8 cellular contexts compared by ENCODE assay signal in the genomic region with DNA sequence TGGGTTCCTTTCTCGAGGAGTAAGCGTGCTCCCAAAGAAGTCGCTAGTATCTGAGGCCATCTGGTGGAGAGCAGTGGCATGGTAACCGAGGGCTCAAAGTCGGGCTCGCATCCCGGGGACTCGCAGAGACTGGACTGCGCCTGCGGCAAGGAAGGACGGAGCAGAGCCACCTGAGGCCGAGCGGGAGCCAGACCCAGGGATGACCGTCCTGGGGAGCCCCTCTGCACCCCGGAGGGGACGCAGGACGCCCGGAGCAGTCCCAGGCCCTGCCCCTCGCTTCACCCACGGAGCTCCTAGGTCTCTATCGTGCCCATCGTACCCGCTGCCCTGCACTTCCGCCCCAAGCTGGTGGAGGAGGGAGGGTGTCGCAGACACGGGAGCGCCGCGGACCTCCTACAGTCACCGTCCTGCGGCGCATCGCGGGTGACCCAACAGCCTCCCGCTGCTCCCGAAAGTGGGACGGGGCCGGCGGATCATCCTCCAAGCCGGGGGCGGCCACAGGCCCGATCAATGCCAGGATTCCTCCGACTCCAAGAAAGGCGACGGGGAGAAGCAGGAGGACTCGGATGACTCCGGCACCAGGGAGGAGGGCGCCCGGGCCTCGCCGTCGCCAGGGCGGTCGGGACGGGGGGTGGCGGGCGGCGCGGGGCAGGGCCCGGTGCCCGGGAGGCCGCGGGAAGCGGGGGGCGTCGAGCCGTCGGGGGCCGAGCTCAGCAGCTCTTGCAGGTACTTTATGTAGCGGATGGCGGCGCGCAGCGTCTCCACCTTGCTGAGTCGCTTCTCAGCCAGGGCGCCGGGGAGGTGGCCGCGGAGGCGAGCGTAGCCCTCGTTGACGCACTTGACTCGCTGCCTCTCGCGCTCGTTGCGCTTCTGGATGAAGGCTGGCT. TPM values are rescaled to one million over a fixed set of nuclear protein-coding genes. Genes with fewer than 3 reads are reported as not detected.
DNase-seq lines count a peak whose midpoint lies in the region; ATAC-seq, FAIRE-seq and TF ChIP-seq lines count a peak whose summit lies in the region.

No MANE protein-coding gene starts in this region.

- no peaks in the 10 kb centered on the region for H3K36me3 Mint-ChIP-seq in neural progenitor cell

- H3K36me3 ChIP-seq in DND-41 (ENCODE audit: insufficient read depth, low read length) = no peaks in the 10 kb centered on the region
- H3K36me3 ChIP-seq in neural progenitor cell = no peaks in the 10 kb centered on the region
- H3K36me3 ChIP-seq in stomach = no peaks in the 10 kb centered on the region

- H2AFZ ChIP-seq in DND-41 (ENCODE audit: low read depth, low read length) (peak overlapping the region; percentile 72), neural progenitor cell (replicated peaks) (peak overlapping the region; percentile 98)

- ATAC-seq in DND-41 (ENCODE audit: insufficient read depth, low read depth) (peak; percentile 91), foreskin keratinocyte (peak; percentile 94)

- H3K27ac Mint-ChIP-seq in neural progenitor cell = peak overlapping the region; percentile 72

- H3K9me3 Mint-ChIP-seq in neural progenitor cell = no peaks in the 10 kb centered on the region

- H3K4me2 ChIP-seq in DND-41 (ENCODE audit: insufficient read depth, low read length) (peak overlapping the region; percentile 76), neural progenitor cell (peak overlapping the region; percentile 89)

- no peaks in the 10 kb centered on the region for H3K79me2 ChIP-seq in DND-41 (ENCODE audit: insufficient read depth, low read length)
- H3K79me2 ChIP-seq in neural progenitor cell (ENCODE audit: low read depth) = no peaks in the 10 kb centered on the region

- H3K4me1 Mint-ChIP-seq in neural progenitor cell = peaks cover 45% of the 10 kb centered on the region

- H3K4me1 ChIP-seq in DND-41 (ENCODE audit: insufficient read depth, low read length) = peaks cover 14% of the 10 kb centered on the region
- H3K4me1 ChIP-seq in foreskin keratinocyte = no peaks in the 10 kb centered on the region
- peaks cover 11% of the 10 kb centered on the region for H3K4me1 ChIP-seq in neural progenitor cell
- peaks cover 11 to 23% (median 16%) of the 10 kb centered on the region in 4 donors for H3K4me1 ChIP-seq in stomach

- H3K4me3 Mint-ChIP-seq in neural progenitor cell = peak overlapping the region; percentile 89

- H4K20me1 ChIP-seq in DND-41 (ENCODE audit: insufficient read depth, low read length) = no peaks in the 10 kb centered on the region
- H4K20me1 ChIP-seq in neural progenitor cell (ENCODE audit: low read depth) = no peaks in the 10 kb centered on the region

- no peaks in the 10 kb centered on the region for H3K27me3 ChIP-seq in DND-41 (ENCODE audit: insufficient read depth, low read length, poor library complexity)
- peaks cover 53% of the 10 kb centered on the region for H3K27me3 ChIP-seq in foreskin keratinocyte
- peaks cover 54% of the 10 kb centered on the region for H3K27me3 ChIP-seq in neural progenitor cell
- H3K27me3 ChIP-seq in stomach = peaks cover 0 to 37% (median 13%) of the 10 kb centered on the region in 3 donors

- H3K9ac ChIP-seq in DND-41 (ENCODE audit: low read depth, low read length) = peak overlapping the region; percentile 46
- H3K9ac ChIP-seq in neural progenitor cell = no peak overlapping the region

- 0 to 3% (median 2%) methylated on average over 11 to 88 of the region's 88 CpGs for WGBS in stomach, 5 donors

- no peaks in the 10 kb centered on the region for H3F3A ChIP-seq in neural progenitor cell (ENCODE audit: low read depth)

- DNase-seq in DND-41 = peak; percentile 77
- peak; percentile 99 for DNase-seq in H54 (ENCODE audit: insufficient read length, low spot score)
- peak; percentile 93 for DNase-seq in M059J (ENCODE audit: low read depth)
- DNase-seq in SIG-M5 (lab: John Stamatoyannopoulos, UW) = peak; percentile 51
- DNase-seq in activated gamma-delta T cell treated with Interleukin-2 at 50 U/mL for 16 hours = peak; percentile 62
- peak; percentile 72 to 86 for DNase-seq in foreskin keratinocyte
- peak; percentile 95 for DNase-seq in neural progenitor cell (ENCODE audit: low spot score)
- peak; percentile 88 for DNase-seq in stomach

- TF ChIP-seq CTCF in DND-41 (IDR thresholded peaks at IDR 0.05; ENCODE audit: borderline replicate concordance, extremely low read depth, low read length, poor library complexity, severe bottlenecking) (peak; percentile 83), foreskin keratinocyte (conservative IDR thresholded peaks at IDR 0.05) (peak; percentile 93), neural progenitor cell (IDR thresholded peaks at IDR 0.05) (peak; percentile 79), stomach (IDR thresholded peaks at IDR 0.05) (peak in 5 of 7 experiments; percentile 74 to 90 (median 82))

- peak; percentile 33 for TF ChIP-seq POLR2A in H54 (IDR thresholded peaks at IDR 0.05; ENCODE audit: low read depth, low read length)
- no peak for TF ChIP-seq POLR2A in stomach (IDR thresholded peaks at IDR 0.05)

- peak; percentile 58 for FAIRE-seq in H54 (lab: Jason Lieb, UNC)

- no peak overlapping the region for H3K27ac ChIP-seq in DND-41 (ENCODE audit: low read length)
- no peak overlapping the region for H3K27ac ChIP-seq in foreskin keratinocyte
- H3K27ac ChIP-seq in neural progenitor cell = no peak overlapping the region
- H3K27ac ChIP-seq in stomach = peak overlapping the region in 3 of 5 donors; percentile 55 to 76 (median 56)

- no peaks in the 10 kb centered on the region for H3K9me3 ChIP-seq in DND-41 (ENCODE audit: insufficient read depth, low read length, severe bottlenecking)
- H3K9me3 ChIP-seq in neural progenitor cell (ENCODE audit: low read depth) = no peaks in the 10 kb centered on the region
- H3K9me3 ChIP-seq in stomach = no peaks in the 10 kb centered on the region

- peaks cover 8% of the 10 kb centered on the region for H3K27me3 Mint-ChIP-seq in neural progenitor cell (ENCODE audit: insufficient read depth, low read depth)

- peak overlapping the region in 1 of 2 experiments; percentile 52; a peak in 2 of 4 replicates for H3K4me3 ChIP-seq in DND-41 (ENCODE audit: low read depth in 1 of 2, low read length in 2 of 2)
- H3K4me3 ChIP-seq in neural progenitor cell = peak overlapping the region; percentile 57
- H3K4me3 ChIP-seq in stomach = peak overlapping the region; percentile 51 to 75 (median 66)

- intact Hi-C loops in stomach (cut with DNase I; ENCODE audit: low total_unique reads) = loop anchor here (5.0 kb wide), 1 partner anchor 142 kb away; no protein-coding TSS in a partner anchor

- no peak for TF ChIP-seq EP300 in stomach (IDR thresholded peaks at IDR 0.05)

RNA-seq across cellular contexts. Expression of a gene that starts 2.3 kb away (rescaled TPM):
- not detected in 2 replicates for total RNA-seq in M059J (2014; rRNA removed; shearing (Covaris generic))
- total RNA-seq in foreskin keratinocyte (not detected in 2 replicates), neural progenitor cell (ENCODE audit: low replicate concordance) (0.11 and 0.12 TPM in 2 replicates), stomach (under 1 TPM in 2 of 5 donors, not detected in 3; under 0.01 to 0.18 TPM)
- polyA plus RNA-seq in foreskin keratinocyte (not detected in 2 replicates), stomach (not detected)

RNA-seq across cellular contexts. Expression of a gene that starts 12.5 kb away (rescaled TPM):
- total RNA-seq in M059J (2014; rRNA removed; shearing (Covaris generic)) = not detected in 2 replicates
- not detected in 2 replicates for total RNA-seq in foreskin keratinocyte
- polyA plus RNA-seq in foreskin keratinocyte = 0.04 TPM in 1 of 2 replicates, not detected in the other
- not detected in 2 replicates for total RNA-seq in neural progenitor cell (ENCODE audit: low replicate concordance)
- total RNA-seq in stomach = under 1 TPM in 1 of 5 donors, not detected in 4; 0.18 TPM
- under 1 TPM in 2 of 3 donors, not detected in 1; 0.10 to 0.19 TPM for polyA plus RNA-seq in stomach

RNA-seq across cellular contexts. Expression of a gene that starts 39.8 kb away (rescaled TPM):
- total RNA-seq in M059J (2014; rRNA removed; shearing (Covaris generic)) = 129 and 147 TPM in 2 replicates
- total RNA-seq in foreskin keratinocyte = 35.2 and 48.1 TPM in 2 replicates
- 52.1 and 71.2 TPM in 2 replicates for polyA plus RNA-seq in foreskin keratinocyte
- 109 and 187 TPM in 2 replicates for total RNA-seq in neural progenitor cell (ENCODE audit: low replicate concordance)
- 10 to 100 TPM; 21.7 to 51.8 (median 47.8) TPM for total RNA-seq in stomach
- polyA plus RNA-seq in stomach = 10 to 100 TPM; 22.0 to 53.8 (median 48.1) TPM

Comparison
In these comparisons a context has a peak if more than half of its experiments do, and no peak if none do; other contexts are left out.
1. H3K27ac ChIP-seq: peak in stomach (3 of 5); none in DND-41 (single experiment), foreskin keratinocyte (single experiment) and neural progenitor cell (single experiment).
2. Peak in every context shown above with its lines, with median percentiles within 50 percentile points of each other: DNase-seq and CTCF ChIP-seq.